Comparison of ENCODE assay signal across 22 cellular contexts in genomic region chr20:4493386-4493785, GRCh38.
"Had no signal": no experiment of that assay in that cellular context is flagged by ENCODE, and none has a peak within 500 bp of the region (broad histone marks: within the 10 kb centered on the region; RNA-seq: fewer than 3 reads in every experiment).

No MANE protein-coding gene starts in this region.

- DNase-seq: hypothalamus; immature natural killer cell; left ventricle myocardium inferior; mesendoderm; naive B cell; natural killer cell; ovary; right lobe of liver; stimulated activated CD4-positive, alpha-beta T cell treated with anti-CD3 and anti-CD28 coated beads, Interleukin-1b, Interleukin-23, amount 100 ng/mL, for 48 hours; stimulated activated CD4-positive, alpha-beta T cell treated with anti-CD3 and anti-CD28 coated beads, Interleukin-2, amount 100 ng/mL, for 48 hours; stimulated activated CD4-positive, alpha-beta T cell treated with anti-CD3 and anti-CD28 coated beads, Interleukin-4, amount 100 ng/mL, for 4 hours; stimulated activated naive B cell treated with anti-CD40 and anti-IgM and Interleukin-4, amounts not matched to agents 10 μg/mL and 1 μg/mL and 100 μg/mL, for 72 hours; stimulated activated naive CD8-positive, alpha-beta T cell treated with anti-CD3 and anti-CD28 coated beads, Interleukin-15, Interleukin-2, amounts not matched to agents 100 U/mL and 50 U/mL, for 24 hours; stomach; testis; thyroid gland; transverse colon; upper lobe of left lung had no signal

- H3K27ac ChIP-seq: left ventricle myocardium inferior, ovary, right atrium auricular region, right lobe of liver, stomach, testis, thyroid gland, transverse colon, upper lobe of left lung had no signal

- H3K4me2 ChIP-seq: smooth muscle cell had no signal

- H3K9me3 ChIP-seq: ovary, right atrium auricular region, right lobe of liver, stomach, testis, thyroid gland, transverse colon, upper lobe of left lung had no signal

- H3K4me1 ChIP-seq: left ventricle myocardium inferior, right atrium auricular region, right lobe of liver, stomach, testis, thyroid gland, transverse colon, upper lobe of left lung had no signal

- FAIRE-seq: islet of Langerhans had no signal

- H3K27me3 ChIP-seq: ovary, right atrium auricular region, right lobe of liver, stomach, testis, thyroid gland, transverse colon, upper lobe of left lung had no signal

- H3K36me3 ChIP-seq: left ventricle myocardium inferior, ovary, right atrium auricular region, right lobe of liver, stomach, thyroid gland, transverse colon, upper lobe of left lung had no signal

- H3K4me3 ChIP-seq: left ventricle myocardium inferior, lung, ovary, right atrium auricular region, right lobe of liver, smooth muscle cell, stomach, testis, thyroid gland, transverse colon, upper lobe of left lung had no signal
